9 cellular contexts compared by ENCODE assay signal in the genomic region with DNA sequence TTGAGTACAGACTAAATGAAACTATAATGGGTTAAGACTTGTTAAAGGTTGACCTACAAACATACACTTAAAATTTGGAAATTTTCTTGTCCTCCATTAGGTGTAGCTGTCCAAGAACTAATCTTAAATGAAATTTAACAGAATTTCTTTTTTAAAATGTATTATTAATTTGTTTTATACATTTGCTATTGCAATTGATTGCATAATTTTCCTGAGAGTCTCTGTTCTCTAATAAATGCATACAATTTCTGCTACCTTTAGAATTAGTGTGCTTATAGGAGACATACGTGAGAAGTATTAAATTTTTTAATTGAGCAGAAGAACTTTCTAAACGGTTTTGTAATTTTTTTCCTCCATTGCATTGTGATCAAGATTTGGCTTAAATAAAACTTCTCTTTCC. TPM values are rescaled to one million over a fixed set of nuclear protein-coding genes. Genes with fewer than 3 reads are reported as not detected.
A peak's percentile ranks its signal among the peaks of the same experiment; 100 is the strongest.
DNase-seq lines count a peak whose midpoint lies in the region; TF ChIP-seq lines count a peak whose summit lies in the region.
"Had no signal": no experiment of that assay in that cellular context is flagged by ENCODE, and none has a peak within 500 bp of the region (broad histone marks: within the 10 kb centered on the region; RNA-seq: fewer than 3 reads in every experiment).

No MANE protein-coding gene starts in this region.

- no peaks in the 10 kb centered on the region for H3K9me3 ChIP-seq in suprapubic skin

- H3K4me3 ChIP-seq in suprapubic skin, result peak overlapping the region; percentile 70

- intact Hi-C loops in activated T-helper 1 cell treated with anti-CD3 and anti-CD28 coated beads, Interleukin-12 subunit alpha, Interleukin-12 subunit beta, Interleukin-2, Interleukin-4 antibody, amounts not matched to agents 30 ng/mL and 10 ng/mL and 1 ng/mL, durations not matched to agents 14 hours and 24 hours and 36 hours (cut with micrococcal nuclease), result loop anchor here (1.0 to 2.0 kb wide), 2 partner anchors 271 to 618 kb away; partner anchors contain the start of gene LMBRD1

- no peak overlapping the region for H3K27ac ChIP-seq in suprapubic skin

- no peaks in the 10 kb centered on the region for H3K27me3 Mint-ChIP-seq in activated naive CD4-positive, alpha-beta T cell treated with anti-CD3 and anti-CD28 coated beads, Interleukin-2, amount 50 U/mL, for 24 hours
- peaks cover 6% of the 10 kb centered on the region for H3K27me3 Mint-ChIP-seq in activated T-helper 1 cell treated with anti-CD3 and anti-CD28 coated beads, Interleukin-12 subunit alpha, Interleukin-12 subunit beta, Interleukin-2, Interleukin-4 antibody, amounts not matched to agents 30 ng/mL and 10 ng/mL and 1 ng/mL, durations not matched to agents 14 hours and 24 hours and 36 hours (ENCODE audit: insufficient read depth)
- H3K27me3 Mint-ChIP-seq in immature natural killer cell (ENCODE audit: low read depth in 3 of 3), result peaks cover 9 to 21% (median 11%) of the 10 kb centered on the region in 3 donors

- no peak for TF ChIP-seq EP300 in suprapubic skin (IDR thresholded peaks at IDR 0.05)

- peaks cover 9% of the 10 kb centered on the region for H3K36me3 ChIP-seq in suprapubic skin

- no peaks in the 10 kb centered on the region for H3K27me3 ChIP-seq in suprapubic skin

- DNase-seq in activated naive CD4-positive, alpha-beta T cell treated with anti-CD3 and anti-CD28 coated beads, Interleukin-2, amount 50 U/mL, for 16 hours, result no peak
- no peak for DNase-seq in activated T-helper 1 cell treated with anti-CD3 and anti-CD28 coated beads, Interleukin-12 subunit alpha, Interleukin-12 subunit beta, Interleukin-2, Interleukin-4 antibody, amounts not matched to agents 30 ng/mL and 10 ng/mL and 1 ng/mL, durations not matched to agents 14 hours and 24 hours and 36 hours (ENCODE audit: low spot score)
- DNase-seq in immature natural killer cell (no peak), suprapubic skin (ENCODE audit: low spot score in 2 of 2) (no peak), A172 (ENCODE audit: low spot score) (no peak), NCI-H2081 treated with DMSO at 0.1 percent for 48 hours (lab: John Stamatoyannopoulos, UW) (no peak)
- no peak for DNase-seq in stimulated activated CD8-positive, alpha-beta memory T cell treated with anti-CD3 and anti-CD28 coated beads, Interleukin-4, amount 100 ng/mL, for 48 hours
- DNase-seq: stimulated activated CD4-positive, alpha-beta T cell treated with anti-CD3 and anti-CD28 coated beads, Interleukin-12 subunit alpha, Interleukin-12 subunit beta, amount 100 ng/mL, for 4 hours had no signal

- peak overlapping the region; percentile 31 for H3K27ac Mint-ChIP-seq in activated naive CD4-positive, alpha-beta T cell treated with anti-CD3 and anti-CD28 coated beads, Interleukin-2, amount 50 U/mL, for 24 hours
- H3K27ac Mint-ChIP-seq in activated T-helper 1 cell treated with anti-CD3 and anti-CD28 coated beads, Interleukin-12 subunit alpha, Interleukin-12 subunit beta, Interleukin-2, Interleukin-4 antibody, amounts not matched to agents 30 ng/mL and 10 ng/mL and 1 ng/mL, durations not matched to agents 14 hours and 24 hours and 36 hours, result peak overlapping the region; percentile 92
- H3K27ac Mint-ChIP-seq in immature natural killer cell, result peak overlapping the region in 3 of 6 donors; percentile 34 to 88 (median 50)

- H3K36me3 Mint-ChIP-seq in activated naive CD4-positive, alpha-beta T cell treated with anti-CD3 and anti-CD28 coated beads, Interleukin-2, amount 50 U/mL, for 24 hours, result peaks cover 5% of the 10 kb centered on the region
- peaks cover 8% of the 10 kb centered on the region for H3K36me3 Mint-ChIP-seq in activated T-helper 1 cell treated with anti-CD3 and anti-CD28 coated beads, Interleukin-12 subunit alpha, Interleukin-12 subunit beta, Interleukin-2, Interleukin-4 antibody, amounts not matched to agents 30 ng/mL and 10 ng/mL and 1 ng/mL, durations not matched to agents 14 hours and 24 hours and 36 hours (ENCODE audit: low read depth)
- peaks cover 0 to 4% (median 3%) of the 10 kb centered on the region in 3 donors for H3K36me3 Mint-ChIP-seq in immature natural killer cell

- H3K4me1 Mint-ChIP-seq in activated naive CD4-positive, alpha-beta T cell treated with anti-CD3 and anti-CD28 coated beads, Interleukin-2, amount 50 U/mL, for 24 hours, result peaks cover 28% of the 10 kb centered on the region
- peaks cover 25% of the 10 kb centered on the region for H3K4me1 Mint-ChIP-seq in activated T-helper 1 cell treated with anti-CD3 and anti-CD28 coated beads, Interleukin-12 subunit alpha, Interleukin-12 subunit beta, Interleukin-2, Interleukin-4 antibody, amounts not matched to agents 30 ng/mL and 10 ng/mL and 1 ng/mL, durations not matched to agents 14 hours and 24 hours and 36 hours (ENCODE audit: low read depth)
- peaks cover 18 to 25% of the 10 kb centered on the region in 2 donors for H3K4me1 Mint-ChIP-seq in immature natural killer cell

- whole genome bisulfite sequencing in suprapubic skin, result 64% methylated on average over 2 of the region's 2 CpGs

- H3K4me3 Mint-ChIP-seq in activated naive CD4-positive, alpha-beta T cell treated with anti-CD3 and anti-CD28 coated beads, Interleukin-2, amount 50 U/mL, for 24 hours, result peak overlapping the region; percentile 93
- H3K4me3 Mint-ChIP-seq in activated T-helper 1 cell treated with anti-CD3 and anti-CD28 coated beads, Interleukin-12 subunit alpha, Interleukin-12 subunit beta, Interleukin-2, Interleukin-4 antibody, amounts not matched to agents 30 ng/mL and 10 ng/mL and 1 ng/mL, durations not matched to agents 14 hours and 24 hours and 36 hours, result peak overlapping the region; percentile 98
- H3K4me3 Mint-ChIP-seq in immature natural killer cell, result peak overlapping the region; percentile 88 to 95 (median 92)

- no peak for TF ChIP-seq POLR2A in suprapubic skin (IDR thresholded peaks at IDR 0.05)

- peaks cover 28% of the 10 kb centered on the region for H3K4me1 ChIP-seq in suprapubic skin

- TF ChIP-seq CTCF in suprapubic skin (IDR thresholded peaks at IDR 0.05), result no peak

- no peaks in the 10 kb centered on the region for H3K9me3 Mint-ChIP-seq in activated naive CD4-positive, alpha-beta T cell treated with anti-CD3 and anti-CD28 coated beads, Interleukin-2, amount 50 U/mL, for 24 hours
- H3K9me3 Mint-ChIP-seq in activated T-helper 1 cell treated with anti-CD3 and anti-CD28 coated beads, Interleukin-12 subunit alpha, Interleukin-12 subunit beta, Interleukin-2, Interleukin-4 antibody, amounts not matched to agents 30 ng/mL and 10 ng/mL and 1 ng/mL, durations not matched to agents 14 hours and 24 hours and 36 hours, result no peaks in the 10 kb centered on the region
- H3K9me3 Mint-ChIP-seq in immature natural killer cell, result peaks cover 0 to 1% (median 0%) of the 10 kb centered on the region in 6 donors

RNA-seq across cellular contexts. Expression of gene FAM135A, which starts 1.5 kb away (rescaled TPM):
- total RNA-seq in activated T-helper 1 cell treated with anti-CD3 and anti-CD28 coated beads, Interleukin-12 subunit alpha, Interleukin-12 subunit beta, Interleukin-2, Interleukin-4 antibody, amounts not matched to agents 30 ng/mL and 10 ng/mL and 1 ng/mL, durations not matched to agents 14 hours and 24 hours and 36 hours, result 9.9 and 11.8 TPM in 2 replicates
- polyA plus RNA-seq in immature natural killer cell, result 1 to 10 TPM in 2 of 3 donors, not detected in 1; 2.1 to 2.5 TPM
- total RNA-seq in suprapubic skin, result 100 to 1,000 TPM in 1 of 4 donors, 10 to 100 TPM in 3; 52.2 to 119 (median 66.1) TPM
- 9.1 and 15.2 TPM in 2 replicates for total RNA-seq in A172 (2014; rRNA removed; shearing (Covaris generic))
